1 cellular context compared by ENCODE assay signal in the genomic region with DNA sequence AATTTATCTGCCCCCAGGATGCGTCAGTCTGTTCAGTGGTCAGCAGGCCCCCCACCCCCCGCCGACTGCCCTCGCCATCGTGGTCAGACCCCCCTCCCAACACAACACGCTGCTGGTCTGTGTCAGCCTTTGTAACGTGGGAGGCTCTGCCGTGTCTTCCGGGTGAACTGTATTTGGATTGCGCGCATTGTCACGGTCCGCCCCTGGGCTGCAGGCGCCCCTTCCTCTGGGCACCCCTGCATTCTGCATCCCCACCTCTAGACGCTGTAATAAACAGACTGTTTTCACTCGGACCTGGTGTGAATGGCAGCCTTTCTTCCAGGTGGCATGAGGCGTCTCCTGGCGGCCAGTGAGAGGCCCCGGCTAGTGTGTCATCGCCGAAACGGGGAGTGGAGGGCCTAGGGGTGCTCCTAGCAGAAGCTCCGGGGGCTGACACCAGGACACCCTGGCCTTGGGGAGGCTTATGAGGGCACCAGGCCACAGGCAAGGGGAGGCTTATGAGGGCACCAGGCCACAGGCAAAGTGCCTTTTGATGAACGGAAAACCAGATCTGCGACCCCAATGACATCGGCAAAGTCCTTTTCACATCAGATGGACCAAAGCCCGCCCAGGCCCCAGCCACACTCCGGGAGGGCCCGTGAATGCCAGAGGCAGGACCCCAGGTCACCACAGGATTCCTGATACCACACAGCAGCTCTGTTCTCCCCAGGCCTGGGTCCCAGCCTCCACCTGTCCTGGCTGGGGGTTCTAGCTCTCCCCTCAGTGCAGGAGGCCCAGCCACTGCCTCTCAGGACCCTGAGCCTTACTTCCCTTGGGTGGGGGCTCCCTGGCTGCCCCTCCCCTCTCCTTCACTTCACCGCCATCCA.
TF ChIP-seq lines count a peak whose summit lies in the region.

No MANE protein-coding gene starts in this region.

TF ChIP-seq in K562, 482 proteins besides CTCF, POLR2A, EP300 and RAD21 (continued from another document):
- TF ChIP-seq, protein P1, sequence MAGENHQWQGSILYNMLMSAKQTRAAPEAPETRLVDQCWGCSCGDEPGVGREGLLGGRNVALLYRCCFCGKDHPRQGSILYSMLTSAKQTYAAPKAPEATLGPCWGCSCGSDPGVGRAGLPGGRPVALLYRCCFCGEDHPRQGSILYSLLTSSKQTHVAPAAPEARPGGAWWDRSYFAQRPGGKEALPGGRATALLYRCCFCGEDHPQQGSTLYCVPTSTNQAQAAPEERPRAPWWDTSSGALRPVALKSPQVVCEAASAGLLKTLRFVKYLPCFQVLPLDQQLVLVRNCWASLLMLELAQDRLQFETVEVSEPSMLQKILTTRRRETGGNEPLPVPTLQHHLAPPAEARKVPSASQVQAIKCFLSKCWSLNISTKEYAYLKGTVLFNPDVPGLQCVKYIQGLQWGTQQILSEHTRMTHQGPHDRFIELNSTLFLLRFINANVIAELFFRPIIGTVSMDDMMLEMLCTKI (IDR thresholded peaks at IDR 0.05; ENCODE audit: partially characterized antibody): no peak
- TF ChIP-seq, protein P2, sequence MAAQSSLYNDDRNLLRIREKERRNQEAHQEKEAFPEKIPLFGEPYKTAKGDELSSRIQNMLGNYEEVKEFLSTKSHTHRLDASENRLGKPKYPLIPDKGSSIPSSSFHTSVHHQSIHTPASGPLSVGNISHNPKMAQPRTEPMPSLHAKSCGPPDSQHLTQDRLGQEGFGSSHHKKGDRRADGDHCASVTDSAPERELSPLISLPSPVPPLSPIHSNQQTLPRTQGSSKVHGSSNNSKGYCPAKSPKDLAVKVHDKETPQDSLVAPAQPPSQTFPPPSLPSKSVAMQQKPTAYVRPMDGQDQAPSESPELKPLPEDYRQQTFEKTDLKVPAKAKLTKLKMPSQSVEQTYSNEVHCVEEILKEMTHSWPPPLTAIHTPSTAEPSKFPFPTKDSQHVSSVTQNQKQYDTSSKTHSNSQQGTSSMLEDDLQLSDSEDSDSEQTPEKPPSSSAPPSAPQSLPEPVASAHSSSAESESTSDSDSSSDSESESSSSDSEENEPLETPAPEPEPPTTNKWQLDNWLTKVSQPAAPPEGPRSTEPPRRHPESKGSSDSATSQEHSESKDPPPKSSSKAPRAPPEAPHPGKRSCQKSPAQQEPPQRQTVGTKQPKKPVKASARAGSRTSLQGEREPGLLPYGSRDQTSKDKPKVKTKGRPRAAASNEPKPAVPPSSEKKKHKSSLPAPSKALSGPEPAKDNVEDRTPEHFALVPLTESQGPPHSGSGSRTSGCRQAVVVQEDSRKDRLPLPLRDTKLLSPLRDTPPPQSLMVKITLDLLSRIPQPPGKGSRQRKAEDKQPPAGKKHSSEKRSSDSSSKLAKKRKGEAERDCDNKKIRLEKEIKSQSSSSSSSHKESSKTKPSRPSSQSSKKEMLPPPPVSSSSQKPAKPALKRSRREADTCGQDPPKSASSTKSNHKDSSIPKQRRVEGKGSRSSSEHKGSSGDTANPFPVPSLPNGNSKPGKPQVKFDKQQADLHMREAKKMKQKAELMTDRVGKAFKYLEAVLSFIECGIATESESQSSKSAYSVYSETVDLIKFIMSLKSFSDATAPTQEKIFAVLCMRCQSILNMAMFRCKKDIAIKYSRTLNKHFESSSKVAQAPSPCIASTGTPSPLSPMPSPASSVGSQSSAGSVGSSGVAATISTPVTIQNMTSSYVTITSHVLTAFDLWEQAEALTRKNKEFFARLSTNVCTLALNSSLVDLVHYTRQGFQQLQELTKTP (IDR thresholded peaks at IDR 0.05; ENCODE audit: low read depth in 1 of 2, partially characterized antibody in 2 of 2): no peak
- TF ChIP-seq NFIX (CRISPR knock-in tag; IDR thresholded peaks at IDR 0.05; ENCODE audit: low read depth) (no peak), TEAD1 (CRISPR knock-in tag; IDR thresholded peaks at IDR 0.05) (no peak), ZNF75A (CRISPR knock-in tag; IDR thresholded peaks at IDR 0.05) (no peak), NR2F6 (CRISPR knock-in tag; IDR thresholded peaks at IDR 0.05) (no peak), RBFOX2 (IDR thresholded peaks at IDR 0.05; ENCODE audit: low read depth, low read length) (peak; percentile 29; the same call in 1 of the 2 replicates), DNMT1 (IDR thresholded peaks at IDR 0.05) (no peak), SUPT5H (IDR thresholded peaks at IDR 0.05) (peak; percentile 58; the same call in 1 of the 2 replicates), POLR2AphosphoS2 (IDR thresholded peaks at IDR 0.05; ENCODE audit: low read length) (peak; percentile 22; the same call in 1 of the 2 replicates), POLR2B (IDR thresholded peaks at IDR 0.05; ENCODE audit: low read depth, partially characterized antibody) (peak; percentile 30), PML (IDR thresholded peaks at IDR 0.05; ENCODE audit: low read length) (peak; percentile 22; the same call in 1 of the 2 replicates), ZNF707 (CRISPR knock-in tag; conservative IDR thresholded peaks at IDR 0.05) (no peak), MCM7 (IDR thresholded peaks at IDR 0.05) (no peak), KAT7 (CRISPR knock-in tag; IDR thresholded peaks at IDR 0.05; ENCODE audit: borderline replicate concordance) (no peak), RCOR1 (IDR thresholded peaks at IDR 0.05; ENCODE audit: borderline replicate concordance in 1 of 2, low read depth in 2 of 2, low read length in 2 of 2) (no peak), NCOA6 (IDR thresholded peaks at IDR 0.05) (no peak), PHB2 (IDR thresholded peaks at IDR 0.05; ENCODE audit: low read depth) (no peak)
- TF ChIP-seq, protein P3, sequence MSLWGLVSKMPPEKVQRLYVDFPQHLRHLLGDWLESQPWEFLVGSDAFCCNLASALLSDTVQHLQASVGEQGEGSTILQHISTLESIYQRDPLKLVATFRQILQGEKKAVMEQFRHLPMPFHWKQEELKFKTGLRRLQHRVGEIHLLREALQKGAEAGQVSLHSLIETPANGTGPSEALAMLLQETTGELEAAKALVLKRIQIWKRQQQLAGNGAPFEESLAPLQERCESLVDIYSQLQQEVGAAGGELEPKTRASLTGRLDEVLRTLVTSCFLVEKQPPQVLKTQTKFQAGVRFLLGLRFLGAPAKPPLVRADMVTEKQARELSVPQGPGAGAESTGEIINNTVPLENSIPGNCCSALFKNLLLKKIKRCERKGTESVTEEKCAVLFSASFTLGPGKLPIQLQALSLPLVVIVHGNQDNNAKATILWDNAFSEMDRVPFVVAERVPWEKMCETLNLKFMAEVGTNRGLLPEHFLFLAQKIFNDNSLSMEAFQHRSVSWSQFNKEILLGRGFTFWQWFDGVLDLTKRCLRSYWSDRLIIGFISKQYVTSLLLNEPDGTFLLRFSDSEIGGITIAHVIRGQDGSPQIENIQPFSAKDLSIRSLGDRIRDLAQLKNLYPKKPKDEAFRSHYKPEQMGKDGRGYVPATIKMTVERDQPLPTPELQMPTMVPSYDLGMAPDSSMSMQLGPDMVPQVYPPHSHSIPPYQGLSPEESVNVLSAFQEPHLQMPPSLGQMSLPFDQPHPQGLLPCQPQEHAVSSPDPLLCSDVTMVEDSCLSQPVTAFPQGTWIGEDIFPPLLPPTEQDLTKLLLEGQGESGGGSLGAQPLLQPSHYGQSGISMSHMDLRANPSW (CRISPR knock-in tag; IDR thresholded peaks at IDR 0.05): no peak
- TF ChIP-seq, protein P4, sequence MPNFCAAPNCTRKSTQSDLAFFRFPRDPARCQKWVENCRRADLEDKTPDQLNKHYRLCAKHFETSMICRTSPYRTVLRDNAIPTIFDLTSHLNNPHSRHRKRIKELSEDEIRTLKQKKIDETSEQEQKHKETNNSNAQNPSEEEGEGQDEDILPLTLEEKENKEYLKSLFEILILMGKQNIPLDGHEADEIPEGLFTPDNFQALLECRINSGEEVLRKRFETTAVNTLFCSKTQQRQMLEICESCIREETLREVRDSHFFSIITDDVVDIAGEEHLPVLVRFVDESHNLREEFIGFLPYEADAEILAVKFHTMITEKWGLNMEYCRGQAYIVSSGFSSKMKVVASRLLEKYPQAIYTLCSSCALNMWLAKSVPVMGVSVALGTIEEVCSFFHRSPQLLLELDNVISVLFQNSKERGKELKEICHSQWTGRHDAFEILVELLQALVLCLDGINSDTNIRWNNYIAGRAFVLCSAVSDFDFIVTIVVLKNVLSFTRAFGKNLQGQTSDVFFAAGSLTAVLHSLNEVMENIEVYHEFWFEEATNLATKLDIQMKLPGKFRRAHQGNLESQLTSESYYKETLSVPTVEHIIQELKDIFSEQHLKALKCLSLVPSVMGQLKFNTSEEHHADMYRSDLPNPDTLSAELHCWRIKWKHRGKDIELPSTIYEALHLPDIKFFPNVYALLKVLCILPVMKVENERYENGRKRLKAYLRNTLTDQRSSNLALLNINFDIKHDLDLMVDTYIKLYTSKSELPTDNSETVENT (CRISPR knock-in tag; IDR thresholded peaks at IDR 0.05): no peak
